In the genomic region with DNA sequence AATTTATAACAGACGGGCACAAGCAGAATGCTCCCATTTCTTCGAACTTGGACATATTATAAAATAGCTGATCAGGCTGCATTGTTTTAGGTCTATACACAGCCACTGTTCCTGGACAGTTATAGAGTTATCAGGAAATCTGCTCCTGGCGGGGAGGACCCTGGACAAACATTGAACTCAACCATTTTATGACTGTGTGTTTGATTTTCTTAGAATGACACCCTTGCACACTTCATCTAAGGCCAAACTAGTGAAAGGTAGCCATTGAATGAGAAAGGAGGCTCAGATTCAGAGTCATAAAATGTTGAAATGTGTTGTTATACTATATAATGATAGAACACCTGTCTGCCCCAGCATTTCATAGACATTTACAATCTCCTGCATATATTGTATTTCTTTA, we compare ENCODE assay signal across 16 cellular contexts.
DNase-seq lines count a peak whose midpoint lies in the region; ATAC-seq and TF ChIP-seq lines count a peak whose summit lies in the region.
"Had no signal": no experiment of that assay in that cellular context is flagged by ENCODE, and none has a peak within 500 bp of the region (broad histone marks: within the 10 kb centered on the region; RNA-seq: fewer than 3 reads in every experiment).

No MANE protein-coding gene starts in this region.

- H3K9me3 ChIP-seq in BLaER1 (no peaks in the 10 kb centered on the region), transverse colon (no peaks in the 10 kb centered on the region)
- H3K9me3 ChIP-seq in BLaER1 treated with 17β-estradiol and CSF1 and Interleukin-3, amounts not matched to agents 10 nM and 100 nM (replicated peaks in 1 of 11): peaks cover 0 to 3% (median 0%) of the 10 kb centered on the region in 11 experiments; a peak in 2 of 22 replicates
- H3K9me3 ChIP-seq: HAP-1 had no signal

- intact Hi-C loops in left colon (cut with DNase I, micrococcal nuclease) (no loop called here), transverse colon (cut with DNase I; ENCODE audit: low total_unique reads) (no loop called here)

- H3K4me1 ChIP-seq in BLaER1 (peaks cover 36% of the 10 kb centered on the region), transverse colon (peaks cover 7 to 24% (median 19%) of the 10 kb centered on the region in 4 donors)
- H3K4me1 ChIP-seq in BLaER1 treated with 17β-estradiol and CSF1 and Interleukin-3, amounts not matched to agents 10 nM and 100 nM: peaks cover 8 to 38% (median 32%) of the 10 kb centered on the region in 10 experiments

- H3K9ac ChIP-seq in BLaER1: no peak overlapping the region
- no peak overlapping the region for H3K9ac ChIP-seq in BLaER1 treated with 17β-estradiol and CSF1 and Interleukin-3, amounts not matched to agents 10 nM and 100 nM

- no peak for TF ChIP-seq CTCF in transverse colon (IDR thresholded peaks at IDR 0.05)

- in situ Hi-C loops in transverse colon (cut with MboI; ENCODE audit: low pct_ligation_motif_present in 1 of 4, low pct_unique_long_range_greater_than_20kb in 1 of 4, low sequenced_read_pairs in 3 of 4): no loop called here

- TF ChIP-seq POLR2A in transverse colon (IDR thresholded peaks at IDR 0.05): no peak

- peak; percentile 86 for ATAC-seq in left colon
- no peak for ATAC-seq in HG02798 (IDR thresholded peaks at IDR 0.05; ENCODE audit: poor library complexity, unreplicated experiment)
- ATAC-seq: GM12878 had no signal

- H3K4me2 ChIP-seq in BLaER1: peak overlapping the region; percentile 83
- H3K4me2 ChIP-seq in BLaER1 treated with 17β-estradiol and CSF1 and Interleukin-3, amounts not matched to agents 10 nM and 100 nM: peak overlapping the region in 8 of 11 experiments; percentile 56 to 85 (median 78); a peak in 16 of 22 replicates

- DNase-seq in left colon (peak; percentile 26 to 43), transverse colon (peak; percentile 42), dermis blood vessel endothelial cell (no peak)
- DNase-seq: CD4-positive, alpha-beta T cell; CD8-positive, alpha-beta memory T cell; DMS 273 treated with DMSO at 0.1 percent for 48 hours; DMS79; EL; GDM1; GOT3; HFFc6 had no signal

- TF ChIP-seq EP300 in transverse colon (IDR thresholded peaks at IDR 0.05; ENCODE audit: low read depth): no peak

- no peaks in the 10 kb centered on the region for H4K20me1 ChIP-seq in BLaER1
- no peaks in the 10 kb centered on the region for H4K20me1 ChIP-seq in BLaER1 treated with 17β-estradiol and CSF1 and Interleukin-3, amounts not matched to agents 10 nM and 100 nM

- no peaks in the 10 kb centered on the region for H3K36me3 ChIP-seq in BLaER1
- H3K36me3 ChIP-seq in BLaER1 treated with 17β-estradiol and CSF1 and Interleukin-3, amounts not matched to agents 10 nM and 100 nM: no peaks in the 10 kb centered on the region
- no peaks in the 10 kb centered on the region for H3K36me3 ChIP-seq in transverse colon
- H3K36me3 ChIP-seq: HAP-1 had no signal

- H3K27ac ChIP-seq in BLaER1 (no peak overlapping the region), transverse colon (peak overlapping the region in 1 of 4 donors; percentile 31)
- no peak overlapping the region for H3K27ac ChIP-seq in BLaER1 treated with 17β-estradiol and CSF1 and Interleukin-3, amounts not matched to agents 10 nM and 100 nM

- H3K27me3 ChIP-seq in BLaER1 (no peaks in the 10 kb centered on the region), transverse colon (no peaks in the 10 kb centered on the region)
- no peaks in the 10 kb centered on the region for H3K27me3 ChIP-seq in BLaER1 treated with 17β-estradiol and CSF1 and Interleukin-3, amounts not matched to agents 10 nM and 100 nM

- H3K4me3 ChIP-seq in BLaER1: no peak overlapping the region
- no peak overlapping the region for H3K4me3 ChIP-seq in BLaER1 treated with 17β-estradiol and CSF1 and Interleukin-3, amounts not matched to agents 10 nM and 100 nM
- no peak overlapping the region for H3K4me3 ChIP-seq in transverse colon
- H3K4me3 ChIP-seq: GM12878, HAP-1 had no signal

- WGBS in transverse colon (ENCODE audit: low coverage in 1 of 2), 2 donors: 19 to 49% methylated on average over 3 of the region's 3 CpGs
